Comparison of ENCODE assay signal across 8 cellular contexts in genomic region chr9:37464426-37465248, GRCh38. TPM values are rescaled to one million over a fixed set of nuclear protein-coding genes. Genes with fewer than 3 reads are reported as not detected.
DNase-seq lines count a peak whose midpoint lies in the region; ATAC-seq lines count a peak whose summit lies in the region.

No MANE protein-coding gene starts in this region.

- ATAC-seq in GM19438 (IDR thresholded peaks at IDR 0.05; ENCODE audit: low read depth, unreplicated experiment) = peak; percentile 40
- ATAC-seq in HG03520 (IDR thresholded peaks at IDR 0.05; ENCODE audit: unreplicated experiment) = peak; percentile 36
- ATAC-seq in activated naive CD8-positive, alpha-beta T cell treated with anti-CD3 and anti-CD28 coated beads, Interleukin-2, amount 10 ng/mL, durations not matched to agents 7 days and 5 days (ENCODE audit: low read depth) = peak; percentile 43
- peak; percentile 65 for ATAC-seq in Right ventricle myocardium superior (ENCODE audit: poor library complexity)

- POLR2A ChIA-PET in activated naive CD8-positive, alpha-beta T cell treated with anti-CD3 and anti-CD28 coated beads, Interleukin-2, amount 10 ng/mL, durations not matched to agents 7 days and 5 days (lab: Charles Lee) = interaction anchor here (1.8 to 3.8 kb wide), 4 partner anchors 22 to 345 kb away, joined by 5 to 44 read pairs (median 11); partner anchors contain the start of genes GRHPR, POLR1E, TOMM5 and ZCCHC7

- H3K9me3 Mint-ChIP-seq in activated naive CD8-positive, alpha-beta T cell treated with anti-CD3 and anti-CD28 coated beads, Interleukin-2, amount 10 ng/mL, durations not matched to agents 7 days and 5 days = no peaks in the 10 kb centered on the region

- DNase-seq in D341Med (ENCODE audit: low spot score) (peak; percentile 81), RPMI8226 (peak; percentile 77), Right ventricle myocardium superior (peak; percentile 83), posterior cingulate gyrus (peak; percentile 57 to 95 (median 70)), islet precursor cell (no peak)
- peak; percentile 89 for DNase-seq in activated naive CD8-positive, alpha-beta T cell treated with anti-CD3 and anti-CD28 coated beads, Interleukin-2, amount 10 ng/mL, durations not matched to agents 7 days and 5 days

- peak overlapping the region; percentile 95 for H3K27ac Mint-ChIP-seq in activated naive CD8-positive, alpha-beta T cell treated with anti-CD3 and anti-CD28 coated beads, Interleukin-2, amount 10 ng/mL, durations not matched to agents 7 days and 5 days

- H3K27me3 Mint-ChIP-seq in activated naive CD8-positive, alpha-beta T cell treated with anti-CD3 and anti-CD28 coated beads, Interleukin-2, amount 10 ng/mL, durations not matched to agents 7 days and 5 days = no peaks in the 10 kb centered on the region

- H3K36me3 Mint-ChIP-seq in activated naive CD8-positive, alpha-beta T cell treated with anti-CD3 and anti-CD28 coated beads, Interleukin-2, amount 10 ng/mL, durations not matched to agents 7 days and 5 days = peaks cover 5% of the 10 kb centered on the region

- intact Hi-C loops in Right ventricle myocardium superior (cut with DNase I) = no loop called here
- intact Hi-C loops in posterior cingulate gyrus (cut with DNase I) = no loop called here

- H3K4me1 Mint-ChIP-seq in activated naive CD8-positive, alpha-beta T cell treated with anti-CD3 and anti-CD28 coated beads, Interleukin-2, amount 10 ng/mL, durations not matched to agents 7 days and 5 days = peaks cover 25% of the 10 kb centered on the region

- peak overlapping the region; percentile 96 for H3K4me3 Mint-ChIP-seq in activated naive CD8-positive, alpha-beta T cell treated with anti-CD3 and anti-CD28 coated beads, Interleukin-2, amount 10 ng/mL, durations not matched to agents 7 days and 5 days

RNA-seq across cellular contexts. Expression of gene ZBTB5, which starts 0.6 kb away (rescaled TPM):
- total RNA-seq in activated naive CD8-positive, alpha-beta T cell treated with anti-CD3 and anti-CD28 coated beads, Interleukin-2, amount 10 ng/mL, durations not matched to agents 7 days and 5 days = 10 to 100 TPM; 12.5 to 13.3 TPM
- total RNA-seq in Right ventricle myocardium superior = 4.4 TPM

RNA-seq across cellular contexts. Expression of gene POLR1E, which starts 21.1 kb away (rescaled TPM):
- 10 to 100 TPM; 33.0 to 36.5 TPM for total RNA-seq in activated naive CD8-positive, alpha-beta T cell treated with anti-CD3 and anti-CD28 coated beads, Interleukin-2, amount 10 ng/mL, durations not matched to agents 7 days and 5 days
- total RNA-seq in Right ventricle myocardium superior = 10.2 TPM

RNA-seq across cellular contexts. Expression of gene GRHPR, which starts 42.1 kb away (rescaled TPM):
- 10 to 100 TPM; 63.1 to 67.9 TPM for total RNA-seq in activated naive CD8-positive, alpha-beta T cell treated with anti-CD3 and anti-CD28 coated beads, Interleukin-2, amount 10 ng/mL, durations not matched to agents 7 days and 5 days
- total RNA-seq in Right ventricle myocardium superior = 109 TPM
